ENCODE assay signal across 1 cellular context in the genomic region with DNA sequence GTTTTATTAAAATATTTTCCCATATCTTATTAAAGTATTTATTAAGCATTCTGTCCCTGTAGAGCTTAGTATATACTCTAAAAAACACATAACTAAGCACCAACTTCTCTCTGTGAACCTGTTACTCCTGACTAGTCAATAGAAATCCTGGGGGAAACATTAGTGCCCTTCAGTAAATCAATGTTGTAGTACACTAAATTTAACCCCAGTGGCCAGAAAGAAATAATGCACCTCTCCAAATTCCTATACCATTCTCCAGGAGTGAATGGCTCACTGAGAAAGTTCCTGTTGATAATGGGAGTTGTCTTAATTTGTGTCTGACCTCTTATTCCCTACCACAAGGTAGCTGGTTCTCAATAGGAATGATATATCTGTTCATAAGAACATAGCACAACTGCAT.
TF ChIP-seq lines count a peak whose summit lies in the region.

No MANE protein-coding gene starts in this region.

TF ChIP-seq in H1, 55 proteins besides CTCF, POLR2A, EP300 and RAD21:
- TF ChIP-seq CEBPB (IDR thresholded peaks at IDR 0.05; ENCODE audit: low read depth, low read length) (no peak), TCF12 (IDR thresholded peaks at IDR 0.05; ENCODE audit: low read depth, low read length) (no peak)
TF ChIP-seq in H1: peak in this region for 0.
